36 cellular contexts compared by ENCODE assay signal in the genomic region with DNA sequence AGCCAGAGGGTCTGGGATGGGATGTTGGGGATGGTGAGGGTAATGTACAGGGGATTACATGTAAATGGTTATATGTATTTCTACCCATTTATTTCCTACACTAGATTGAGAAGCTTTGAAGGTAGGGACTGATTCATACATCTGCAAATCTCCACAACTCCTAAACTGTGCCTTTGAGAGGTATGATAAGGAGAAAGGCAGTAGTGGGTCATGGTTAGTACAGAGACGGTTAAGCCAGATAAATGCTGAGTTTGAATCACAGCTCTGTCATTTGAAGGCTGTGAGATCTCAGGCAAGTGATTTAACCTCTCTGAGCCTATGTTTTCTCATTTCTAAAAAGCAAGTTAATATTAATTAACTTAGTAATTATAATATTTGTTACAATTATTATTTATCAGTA. TPM values are rescaled to one million over a fixed set of nuclear protein-coding genes. Genes with fewer than 3 reads are reported as not detected.
"Had no signal": no experiment of that assay in that cellular context is flagged by ENCODE, and none has a peak within 500 bp of the region (broad histone marks: within the 10 kb centered on the region; RNA-seq: fewer than 3 reads in every experiment).

No MANE protein-coding gene starts in this region.

- H3K27ac ChIP-seq: adrenal gland, ascending aorta, body of pancreas, brain microvascular endothelial cell, breast epithelium, cardiac muscle cell had no signal

- ATAC-seq: activated naive CD4-positive, alpha-beta T cell treated with anti-CD3 and anti-CD28 coated beads, Interleukin-2, amount 50 U/mL, for 72 hours; activated naive CD8-positive, alpha-beta T cell treated with anti-CD3 and anti-CD28 coated beads, Interleukin-2, amount 50 U/mL, for 24 hours; activated T-cell treated with anti-CD3 and anti-CD28 coated beads, Interleukin-2, amount 50 U/mL, for 4 hours; activated T-cell treated with anti-CD3 and anti-CD28 coated beads, Interleukin-2, amount 50 U/mL, for 72 hours; activated T-helper 17 cell treated with anti-CD3 and anti-CD28 coated beads, Interleukin-2, amount 50 U/mL, for 72 hours; body of pancreas had no signal

- DNase-seq: activated effector memory CD4-positive, alpha-beta T cell treated with anti-CD3 and anti-CD28 coated beads, Interleukin-2, amount 50 U/mL, for 16 hours; activated effector memory CD4-positive, alpha-beta T cell treated with Interleukin-2 at 50 U/mL for 16 hours; activated gamma-delta T cell; activated gamma-delta T cell treated with Interleukin-2 at 50 U/mL for 16 hours; activated naive CD4-positive, alpha-beta T cell; activated naive CD4-positive, alpha-beta T cell treated with anti-CD3 and anti-CD28 coated beads for 36 hours; activated naive CD4-positive, alpha-beta T cell treated with anti-CD3 and anti-CD28 coated beads, Interleukin-2, amount 10 ng/mL, durations not matched to agents 7 days and 5 days; activated naive CD4-positive, alpha-beta T cell treated with anti-CD3 and anti-CD28 coated beads, Interleukin-2, amount 50 U/mL, for 16 hours; activated naive CD4-positive, alpha-beta T cell treated with Interleukin-2 at 50 U/mL for 16 hours; activated naive CD8-positive, alpha-beta T cell treated with anti-CD3 and anti-CD28 coated beads for 36 hours; activated naive CD8-positive, alpha-beta T cell treated with anti-CD3 and anti-CD28 coated beads, Interleukin-2, amount 10 ng/mL, durations not matched to agents 7 days and 5 days; activated naive CD8-positive, alpha-beta T cell treated with anti-CD3 and anti-CD28 coated beads, Interleukin-2, amount 50 U/mL, for 24 hours; activated T-cell treated with anti-CD3 and anti-CD28 coated beads, Interleukin-2, amount 50 U/mL, for 24 hours; activated T-cell treated with anti-CD3 and anti-CD28 coated beads, Interleukin-2, amount 50 U/mL, for 4 hours; activated T-cell treated with anti-CD3 and anti-CD28 coated beads, Interleukin-2, amount 50 U/mL, for 48 hours; activated T-cell treated with anti-CD3 and anti-CD28 coated beads, Interleukin-2, amount 50 U/mL, for 72 hours; adrenal gland; amniotic stem cell; amygdala; anterior cingulate cortex; aorta; body of pancreas; brain microvascular endothelial cell; caudate nucleus; central memory CD4-positive, alpha-beta T cell; cerebellar nuclear complex had no signal

- H3K4me3 ChIP-seq: adrenal gland, ascending aorta, body of pancreas, breast epithelium, cardiac muscle cell had no signal

- H3K36me3 ChIP-seq: adrenal gland, ascending aorta, brain microvascular endothelial cell, breast epithelium, cardiac muscle cell had no signal

- H3K4me1 ChIP-seq: adrenal gland, ascending aorta, body of pancreas, breast epithelium had no signal

- H3K9me3 ChIP-seq: adrenal gland, ascending aorta, body of pancreas, breast epithelium had no signal

- FAIRE-seq: bronchial epithelial cell had no signal

- H3K27me3 ChIP-seq: adrenal gland, ascending aorta, body of pancreas, brain microvascular endothelial cell, breast epithelium, cardiac muscle cell had no signal

RNA-seq across cellular contexts. Expression of gene IL21, which starts 29.3 kb away (rescaled TPM):
- total RNA-seq: activated naive CD8-positive, alpha-beta T cell treated with anti-CD3 and anti-CD28 coated beads for 36 hours; activated naive CD8-positive, alpha-beta T cell treated with anti-CD3 and anti-CD28 coated beads, Interleukin-2, amount 10 ng/mL, durations not matched to agents 7 days and 5 days; adrenal gland; aorta; ascending aorta; astrocyte; body of pancreas; breast epithelium; bronchial epithelial cell; cardiac muscle cell; cardiac septum; cerebellum; chondrocyte had no signal
- polyA plus RNA-seq: adrenal gland, aorta, cardiac muscle cell had no signal
